Comparison of ENCODE assay signal across 8 cellular contexts in genomic region chr15:74099963-74100733, GRCh38. TPM values are rescaled to one million over a fixed set of nuclear protein-coding genes. Genes with fewer than 3 reads are reported as not detected.
A peak's percentile ranks its signal among the peaks of the same experiment; 100 is the strongest.
DNase-seq lines count a peak whose midpoint lies in the region; ATAC-seq and TF ChIP-seq lines count a peak whose summit lies in the region.
"Not testable (repeated sequence)": the region's sequence is repeated elsewhere in the genome, so short reads cannot be mapped to it uniquely, and the experiment has no call there.

No MANE protein-coding gene starts in this region.

- not testable (repeated sequence) for H3K27me3 Mint-ChIP-seq in activated CD8-positive, alpha-beta memory T cell treated with anti-CD3 and anti-CD28 coated beads, Interleukin-2, amount 10 ng/mL, durations not matched to agents 7 days and 5 days

- H3K9me3 Mint-ChIP-seq in activated CD8-positive, alpha-beta memory T cell treated with anti-CD3 and anti-CD28 coated beads, Interleukin-2, amount 10 ng/mL, durations not matched to agents 7 days and 5 days (ENCODE audit: low read depth), result not testable (repeated sequence)

- H3K4me3 ChIP-seq in HEK293 (ENCODE audit: low read depth, low read length), result peak overlapping the region; percentile 31

- H3K4me1 Mint-ChIP-seq in activated CD8-positive, alpha-beta memory T cell treated with anti-CD3 and anti-CD28 coated beads, Interleukin-2, amount 10 ng/mL, durations not matched to agents 7 days and 5 days, result not testable (repeated sequence)

- peak; percentile 73 for DNase-seq in GM04504 (ENCODE audit: low read depth)
- peak; percentile 81 for DNase-seq in LoVo (ENCODE audit: low spot score)
- peak; percentile 89 for DNase-seq in activated CD8-positive, alpha-beta memory T cell treated with anti-CD3 and anti-CD28 coated beads, Interleukin-2, amount 10 ng/mL, durations not matched to agents 7 days and 5 days
- DNase-seq in dermis microvascular lymphatic vessel endothelial cell (ENCODE audit: low read depth in 2 of 2), result peak; percentile 77 to 82
- peak; percentile 81 for DNase-seq in iPS-NIHi7 (ENCODE audit: extremely low spot score)
- peak; percentile 45 for DNase-seq in pulmonary artery endothelial cell (ENCODE audit: low read depth, low spot score)
- DNase-seq in stromal cell of bone marrow (ENCODE audit: low read depth), result peak; percentile 81

- CTCF ChIA-PET in HEK293 (lab: Yijun Ruan, JAX); activated CD8-positive, alpha-beta memory T cell treated with anti-CD3 and anti-CD28 coated beads, Interleukin-2, amount 10 ng/mL, durations not matched to agents 7 days and 5 days (lab: Charles Lee): not testable (repeated sequence)

- H3K36me3 Mint-ChIP-seq in activated CD8-positive, alpha-beta memory T cell treated with anti-CD3 and anti-CD28 coated beads, Interleukin-2, amount 10 ng/mL, durations not matched to agents 7 days and 5 days, result not testable (repeated sequence)

- peak; percentile 91 for ATAC-seq in activated CD8-positive, alpha-beta memory T cell treated with anti-CD3 and anti-CD28 coated beads, Interleukin-2, amount 10 ng/mL, durations not matched to agents 7 days and 5 days

- H3K9me3 ChIP-seq in HEK293 (ENCODE audit: control insufficient read depth, insufficient read depth, low read depth, low read length), result not testable (repeated sequence)

- peak overlapping the region; percentile 82 for H3K4me3 Mint-ChIP-seq in activated CD8-positive, alpha-beta memory T cell treated with anti-CD3 and anti-CD28 coated beads, Interleukin-2, amount 10 ng/mL, durations not matched to agents 7 days and 5 days

- H3K27ac Mint-ChIP-seq in activated CD8-positive, alpha-beta memory T cell treated with anti-CD3 and anti-CD28 coated beads, Interleukin-2, amount 10 ng/mL, durations not matched to agents 7 days and 5 days, result peak overlapping the region; percentile 91

- not testable (repeated sequence) for H3K36me3 ChIP-seq in HEK293 (ENCODE audit: control insufficient read depth in 2 of 2, insufficient read depth in 1 of 2, low read length in 2 of 2)

- H3K27ac ChIP-seq in HEK293 (ENCODE audit: extremely low read depth, low read depth, low read length), result not testable (repeated sequence)

- TF ChIP-seq CTCF in HEK293 (tag by site-specific recombination; IDR thresholded peaks at IDR 0.05), result peak; percentile 72

- not testable (repeated sequence) for H3K4me1 ChIP-seq in HEK293 (ENCODE audit: control insufficient read depth, insufficient read depth, low read length)

- POLR2A ChIA-PET in HEK293 (lab: Yijun Ruan, JAX), result not testable (repeated sequence)

TF ChIP-seq in HEK293, 187 proteins besides CTCF, POLR2A, EP300 and RAD21 (continues in another document):
- TF ChIP-seq ZEB2 (tag by site-specific recombination; IDR thresholded peaks at IDR 0.05) (peak; percentile 71), HIC1 (tag by site-specific recombination; IDR thresholded peaks at IDR 0.05) (peak; percentile 62; the same call in 1 of the 2 replicates), ZBTB21 (tag by site-specific recombination; IDR thresholded peaks at IDR 0.05) (peak; percentile 66), GLIS1 (tag by site-specific recombination; IDR thresholded peaks at IDR 0.05) (peak; percentile 45; the same call in 1 of the 2 replicates), IKZF3 (tag by site-specific recombination; IDR thresholded peaks at IDR 0.05) (peak; percentile 91), ZNF629 (tag by site-specific recombination; IDR thresholded peaks at IDR 0.05) (peak; percentile 67), ZSCAN4 (tag by site-specific recombination; IDR thresholded peaks at IDR 0.05) (peak; percentile 43; the same call in 1 of the 2 replicates), KLF7 (tag by site-specific recombination; IDR thresholded peaks at IDR 0.05; ENCODE audit: borderline replicate concordance) (peak; percentile 55; the same call in 1 of the 2 replicates), ZFP37 (tag by site-specific recombination; IDR thresholded peaks at IDR 0.05) (peak; percentile 75), ZXDB (tag by site-specific recombination; IDR thresholded peaks at IDR 0.05) (peak; percentile 92), ZNF692 (tag by site-specific recombination; IDR thresholded peaks at IDR 0.05) (peak; percentile 73; the same call in 1 of the 2 replicates), ZSCAN23 (tag by site-specific recombination; IDR thresholded peaks at IDR 0.05) (0 out of 2 replicates have a peak, but pooled peaks have one; percentile 31), KLF8 (tag by site-specific recombination; IDR thresholded peaks at IDR 0.05) (peak; percentile 94), ZNF362 (tag by site-specific recombination; IDR thresholded peaks at IDR 0.05) (peak; percentile 83), ZNF394 (tag by site-specific recombination; IDR thresholded peaks at IDR 0.05; ENCODE audit: borderline replicate concordance) (peak; percentile 53; the same call in 1 of the 2 replicates), PATZ1 (tag by site-specific recombination; IDR thresholded peaks at IDR 0.05) (peak; percentile 68), WT1 (tag by site-specific recombination; IDR thresholded peaks at IDR 0.05) (peak; percentile 41; the same call in 1 of the 2 replicates), ZBTB17 (tag by site-specific recombination; IDR thresholded peaks at IDR 0.05) (peak; percentile 43; the same call in 1 of the 2 replicates)

RNA-seq across cellular contexts. Expression of gene GOLGA6A, which starts 17.8 kb away (rescaled TPM):
- not detected for total RNA-seq in activated CD8-positive, alpha-beta memory T cell treated with anti-CD3 and anti-CD28 coated beads, Interleukin-2, amount 10 ng/mL, durations not matched to agents 7 days and 5 days
- not detected in 2 replicates for total RNA-seq in dermis microvascular lymphatic vessel endothelial cell
- total RNA-seq in pulmonary artery endothelial cell, result not detected in 2 replicates

RNA-seq across cellular contexts. Expression of gene ISLR2, which starts 30.2 kb away (rescaled TPM):
- total RNA-seq in activated CD8-positive, alpha-beta memory T cell treated with anti-CD3 and anti-CD28 coated beads, Interleukin-2, amount 10 ng/mL, durations not matched to agents 7 days and 5 days, result under 1 TPM; 0.14 to 0.20 TPM
- under 0.01 and 0.25 TPM in 2 replicates for total RNA-seq in dermis microvascular lymphatic vessel endothelial cell
- not detected in 2 replicates for total RNA-seq in pulmonary artery endothelial cell
